Comparison of ENCODE assay signal across 15 cellular contexts in genomic region chr22:30236875-30237274, GRCh38. TPM values are rescaled to one million over a fixed set of nuclear protein-coding genes. Genes with fewer than 3 reads are reported as not detected.
DNase-seq lines count a peak whose midpoint lies in the region; ATAC-seq and TF ChIP-seq lines count a peak whose summit lies in the region.
"Had no signal": no experiment of that assay in that cellular context is flagged by ENCODE, and none has a peak within 500 bp of the region (broad histone marks: within the 10 kb centered on the region; RNA-seq: fewer than 3 reads in every experiment).

No MANE protein-coding gene starts in this region.

- H3K27ac ChIP-seq in BLaER1 treated with 17β-estradiol and CSF1 and Interleukin-3, amounts not matched to agents 10 nM and 100 nM = no peak overlapping the region
- H3K27ac ChIP-seq in KOPT-K1 (ENCODE audit: low read depth, low read length, poor library complexity, severe bottlenecking) = peak overlapping the region; percentile 55
- peak overlapping the region; percentile 95 for H3K27ac ChIP-seq in brain microvascular endothelial cell
- H3K27ac ChIP-seq in trophoblast cell (ENCODE audit: low read depth, low read length) = no peak overlapping the region

- no peaks in the 10 kb centered on the region for H3K36me3 ChIP-seq in BLaER1 treated with 17β-estradiol and CSF1 and Interleukin-3, amounts not matched to agents 10 nM and 100 nM
- H3K36me3 ChIP-seq in KOPT-K1 (ENCODE audit: insufficient read depth, low read length) (no peaks in the 10 kb centered on the region), brain microvascular endothelial cell (replicated peaks) (peaks cover 15% of the 10 kb centered on the region), trophoblast cell (ENCODE audit: control insufficient read depth in 1 of 2, insufficient read depth in 2 of 2, low read length in 2 of 2) (no peaks in the 10 kb centered on the region)

- no peak overlapping the region for H2BK120ac ChIP-seq in trophoblast cell (ENCODE audit: insufficient read depth, low read length, poor library complexity)

- no peak for TF ChIP-seq CTCF in brain microvascular endothelial cell (IDR thresholded peaks at IDR 0.05; ENCODE audit: low read depth, low read length, missing control alignments)

- no peak overlapping the region for H3K4me3 ChIP-seq in BLaER1 treated with 17β-estradiol and CSF1 and Interleukin-3, amounts not matched to agents 10 nM and 100 nM
- no peak overlapping the region for H3K4me3 ChIP-seq in brain microvascular endothelial cell (ENCODE audit: low read depth, low read length)
- H3K4me3 ChIP-seq in trophoblast cell (ENCODE audit: low read depth, low read length) = no peak overlapping the region
- H3K4me3 ChIP-seq: GM12878, GM23248 had no signal

- peaks cover 0 to 13% (median 0%) of the 10 kb centered on the region in 11 experiments; a peak in 8 of 22 replicates for H3K9me3 ChIP-seq in BLaER1 treated with 17β-estradiol and CSF1 and Interleukin-3, amounts not matched to agents 10 nM and 100 nM (replicated peaks in 1 of 11)
- no peaks in the 10 kb centered on the region for H3K9me3 ChIP-seq in KOPT-K1 (ENCODE audit: insufficient read depth, low read length, poor library complexity, severe bottlenecking)
- no peaks in the 10 kb centered on the region for H3K9me3 ChIP-seq in trophoblast cell (ENCODE audit: insufficient read depth, low read depth, low read length)
- H3K9me3 ChIP-seq: Caco-2 had no signal

- no peak for ATAC-seq in GM21515 (IDR thresholded peaks at IDR 0.05; ENCODE audit: unreplicated experiment)
- ATAC-seq: GM12878 had no signal

- no peak overlapping the region for H3K18ac ChIP-seq in trophoblast cell (ENCODE audit: low read length)

- H4K91ac ChIP-seq in trophoblast cell (ENCODE audit: low read depth, low read length) = peak overlapping the region; percentile 80

- H4K20me1 ChIP-seq in BLaER1 treated with 17β-estradiol and CSF1 and Interleukin-3, amounts not matched to agents 10 nM and 100 nM = peaks cover 0 to 23% (median 0%) of the 10 kb centered on the region in 11 experiments; a peak in 2 of 22 replicates

- H3K14ac ChIP-seq in trophoblast cell (ENCODE audit: low read length) = peak overlapping the region; percentile 18

- no peak overlapping the region for H3K4ac ChIP-seq in trophoblast cell (ENCODE audit: low read depth, low read length)

- H2AFZ ChIP-seq in trophoblast cell (ENCODE audit: insufficient read depth, low read length, poor library complexity) = no peak overlapping the region

- peaks cover 19% of the 10 kb centered on the region for H3K79me1 ChIP-seq in trophoblast cell (ENCODE audit: low read length)

- no peak overlapping the region for H3K9ac ChIP-seq in BLaER1 treated with 17β-estradiol and CSF1 and Interleukin-3, amounts not matched to agents 10 nM and 100 nM
- no peak overlapping the region for H3K9ac ChIP-seq in trophoblast cell (ENCODE audit: low read length)

- no peak for DNase-seq in brain microvascular endothelial cell
- no peak for DNase-seq in trophoblast cell
- no peak for DNase-seq in NCI-H1694 (lab: John Stamatoyannopoulos, UW)
- no peak for DNase-seq in A172 (ENCODE audit: low spot score)
- DNase-seq: Caco-2, DMS53, GM23248, NCI-H2107, NCI-H226, NCI-H69, SHP77 had no signal

- no peaks in the 10 kb centered on the region for H3K79me2 ChIP-seq in trophoblast cell (ENCODE audit: control insufficient read depth, insufficient read depth, low read length, poor library complexity)

- peak overlapping the region in 7 of 11 experiments; percentile 71 to 93 (median 78); a peak in 13 of 22 replicates for H3K4me2 ChIP-seq in BLaER1 treated with 17β-estradiol and CSF1 and Interleukin-3, amounts not matched to agents 10 nM and 100 nM
- H3K4me2 ChIP-seq in trophoblast cell (ENCODE audit: low read length) = no peak overlapping the region

- peak overlapping the region; percentile 58 for H2BK5ac ChIP-seq in trophoblast cell (ENCODE audit: low read depth, low read length, poor library complexity)

- H3K23ac ChIP-seq in trophoblast cell (ENCODE audit: low read length) = no peak overlapping the region

- H3K4me1 ChIP-seq in BLaER1 treated with 17β-estradiol and CSF1 and Interleukin-3, amounts not matched to agents 10 nM and 100 nM = peaks cover 10 to 70% (median 60%) of the 10 kb centered on the region in 10 experiments; a peak in 18 of 20 replicates
- H3K4me1 ChIP-seq in trophoblast cell (ENCODE audit: control insufficient read depth in 1 of 2, insufficient read depth in 2 of 2, low read length in 2 of 2) = peaks cover 22 to 28% of the 10 kb centered on the region in 2 experiments

- peak overlapping the region; percentile 74 for H2BK12ac ChIP-seq in trophoblast cell (ENCODE audit: low read length)

- WGBS in trophoblast cell (ENCODE audit: extremely low coverage, insufficient coverage, insufficient read length) = no CpG with 5 or more reads among the region's 5 CpGs

- H4K8ac ChIP-seq in trophoblast cell (ENCODE audit: low read depth, low read length) = no peak overlapping the region

- no peak overlapping the region for H4K12ac ChIP-seq in trophoblast cell (ENCODE audit: low read depth, low read length)

- no peak overlapping the region for H2AK5ac ChIP-seq in trophoblast cell (ENCODE audit: low read length)

- H3K27me3 ChIP-seq in BLaER1 treated with 17β-estradiol and CSF1 and Interleukin-3, amounts not matched to agents 10 nM and 100 nM = peaks cover 0 to 7% (median 0%) of the 10 kb centered on the region in 11 experiments; a peak in 2 of 22 replicates
- H3K27me3 ChIP-seq in brain microvascular endothelial cell (replicated peaks) (no peaks in the 10 kb centered on the region), trophoblast cell (ENCODE audit: insufficient read depth, low read length) (no peaks in the 10 kb centered on the region)

- in situ Hi-C loops in brain microvascular endothelial cell (cut with HindIII; ENCODE audit: low pct_ligation_motif_present, low sequenced_read_pairs) = no loop called here

RNA-seq across cellular contexts. Expression of gene LIF, which starts 9.7 kb away (rescaled TPM):
- polyA plus RNA-seq in trophoblast cell (2013) = 1.2 and 1.4 TPM in 2 replicates
- 24.8 and 25.4 TPM in 2 replicates for total RNA-seq in A172 (2014; rRNA removed; shearing (Covaris generic))

RNA-seq across cellular contexts. Expression of gene OSM, which starts 29.8 kb away (rescaled TPM):
- polyA plus RNA-seq in trophoblast cell (2013) = 0.19 and 0.25 TPM in 2 replicates
- not detected in 2 replicates for total RNA-seq in A172 (2014; rRNA removed; shearing (Covaris generic))
- total RNA-seq: Caco-2, GM23248 had no signal
- polyA plus RNA-seq: GM23248 had no signal

RNA-seq across cellular contexts. Expression of gene CASTOR1, which starts 52.4 kb away (rescaled TPM):
- 41.1 and 44.2 TPM in 2 replicates for polyA plus RNA-seq in trophoblast cell (2013)
- 12.8 and 20.8 TPM in 2 replicates for total RNA-seq in A172 (2014; rRNA removed; shearing (Covaris generic))

Comparison
In these comparisons a context has a peak if more than half of its experiments do, and no peak if none do; other contexts are left out.
1. H3K27ac ChIP-seq: peak in KOPT-K1 (single experiment) and brain microvascular endothelial cell (single experiment); none in BLaER1 treated with 17β-estradiol and CSF1 and Interleukin-3, amounts not matched to agents 10 nM and 100 nM (0 of 11) and trophoblast cell (single experiment).